Comparison of ENCODE assay signal across 1 cellular context in the genomic region with DNA sequence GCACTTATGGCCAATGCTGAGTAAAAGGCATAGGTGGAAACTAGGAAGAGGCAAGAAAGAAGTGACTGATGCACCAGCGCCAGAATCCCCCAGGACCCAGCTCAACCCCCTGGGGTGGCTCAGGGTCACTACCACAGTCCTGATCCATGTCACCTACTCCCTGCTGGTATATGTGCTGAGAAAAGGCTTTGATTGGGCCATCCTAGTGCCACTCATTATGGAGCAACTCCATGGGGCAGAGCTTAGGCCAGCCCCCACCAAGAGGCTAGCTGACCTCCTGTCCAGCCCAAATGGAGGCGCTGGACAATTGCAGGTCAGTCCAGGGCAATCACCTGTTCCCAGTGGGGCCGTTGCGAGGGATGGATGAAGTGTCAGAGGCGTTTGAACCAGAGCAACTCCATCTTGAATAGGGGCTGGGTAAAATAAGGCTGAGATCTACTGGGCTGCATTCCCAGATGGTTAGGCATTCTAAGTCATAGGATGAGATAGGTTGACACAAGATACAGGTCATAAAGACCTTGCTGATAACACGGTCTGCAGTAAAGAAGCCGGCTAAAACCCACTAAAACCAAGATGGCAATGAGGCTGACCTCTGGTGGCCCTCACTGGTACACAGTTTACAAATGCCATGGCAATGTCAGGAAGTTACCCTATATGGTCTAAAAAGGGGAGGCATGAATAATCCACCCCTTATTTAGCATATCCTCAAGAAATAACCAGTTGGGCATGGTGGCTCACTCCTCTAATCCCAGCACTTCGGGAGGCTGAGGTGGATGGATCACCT.
TF ChIP-seq lines count a peak whose summit lies in the region.

No MANE protein-coding gene starts in this region.

TF ChIP-seq in K562, 482 proteins besides CTCF, POLR2A, EP300 and RAD21 (continued from another document):
- TF ChIP-seq, protein P1, sequence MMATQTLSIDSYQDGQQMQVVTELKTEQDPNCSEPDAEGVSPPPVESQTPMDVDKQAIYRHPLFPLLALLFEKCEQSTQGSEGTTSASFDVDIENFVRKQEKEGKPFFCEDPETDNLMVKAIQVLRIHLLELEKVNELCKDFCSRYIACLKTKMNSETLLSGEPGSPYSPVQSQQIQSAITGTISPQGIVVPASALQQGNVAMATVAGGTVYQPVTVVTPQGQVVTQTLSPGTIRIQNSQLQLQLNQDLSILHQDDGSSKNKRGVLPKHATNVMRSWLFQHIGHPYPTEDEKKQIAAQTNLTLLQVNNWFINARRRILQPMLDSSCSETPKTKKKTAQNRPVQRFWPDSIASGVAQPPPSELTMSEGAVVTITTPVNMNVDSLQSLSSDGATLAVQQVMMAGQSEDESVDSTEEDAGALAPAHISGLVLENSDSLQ (IDR thresholded peaks at IDR 0.05) = peak; percentile 81
- TF ChIP-seq SRF (CRISPR knock-in tag; IDR thresholded peaks at IDR 0.05) (peak in 1 of 2 experiments; percentile 85; a peak in 2 of 4 replicates), MXI1 (IDR thresholded peaks at IDR 0.05; ENCODE audit: low read depth, low read length) (no peak), BCL6 (CRISPR knock-in tag; IDR thresholded peaks at IDR 0.05) (no peak), MCM5 (IDR thresholded peaks at IDR 0.05; ENCODE audit: low read depth) (no peak), ZNF134 (CRISPR knock-in tag; conservative IDR thresholded peaks at IDR 0.05) (no peak), CTCFL (IDR thresholded peaks at IDR 0.05; ENCODE audit: borderline replicate concordance, insufficient read depth, low read depth, low read length, poor library complexity, severe bottlenecking) (no peak), NFATC3 (IDR thresholded peaks at IDR 0.05) (no peak), NR2F6 (CRISPR knock-in tag; IDR thresholded peaks at IDR 0.05) (no peak), C11orf30 (IDR thresholded peaks at IDR 0.05; ENCODE audit: low read depth) (no peak), L3MBTL2 (IDR thresholded peaks at IDR 0.05) (no peak), PPARD (CRISPR knock-in tag; IDR thresholded peaks at IDR 0.05) (no peak)
- TF ChIP-seq, protein P2, sequence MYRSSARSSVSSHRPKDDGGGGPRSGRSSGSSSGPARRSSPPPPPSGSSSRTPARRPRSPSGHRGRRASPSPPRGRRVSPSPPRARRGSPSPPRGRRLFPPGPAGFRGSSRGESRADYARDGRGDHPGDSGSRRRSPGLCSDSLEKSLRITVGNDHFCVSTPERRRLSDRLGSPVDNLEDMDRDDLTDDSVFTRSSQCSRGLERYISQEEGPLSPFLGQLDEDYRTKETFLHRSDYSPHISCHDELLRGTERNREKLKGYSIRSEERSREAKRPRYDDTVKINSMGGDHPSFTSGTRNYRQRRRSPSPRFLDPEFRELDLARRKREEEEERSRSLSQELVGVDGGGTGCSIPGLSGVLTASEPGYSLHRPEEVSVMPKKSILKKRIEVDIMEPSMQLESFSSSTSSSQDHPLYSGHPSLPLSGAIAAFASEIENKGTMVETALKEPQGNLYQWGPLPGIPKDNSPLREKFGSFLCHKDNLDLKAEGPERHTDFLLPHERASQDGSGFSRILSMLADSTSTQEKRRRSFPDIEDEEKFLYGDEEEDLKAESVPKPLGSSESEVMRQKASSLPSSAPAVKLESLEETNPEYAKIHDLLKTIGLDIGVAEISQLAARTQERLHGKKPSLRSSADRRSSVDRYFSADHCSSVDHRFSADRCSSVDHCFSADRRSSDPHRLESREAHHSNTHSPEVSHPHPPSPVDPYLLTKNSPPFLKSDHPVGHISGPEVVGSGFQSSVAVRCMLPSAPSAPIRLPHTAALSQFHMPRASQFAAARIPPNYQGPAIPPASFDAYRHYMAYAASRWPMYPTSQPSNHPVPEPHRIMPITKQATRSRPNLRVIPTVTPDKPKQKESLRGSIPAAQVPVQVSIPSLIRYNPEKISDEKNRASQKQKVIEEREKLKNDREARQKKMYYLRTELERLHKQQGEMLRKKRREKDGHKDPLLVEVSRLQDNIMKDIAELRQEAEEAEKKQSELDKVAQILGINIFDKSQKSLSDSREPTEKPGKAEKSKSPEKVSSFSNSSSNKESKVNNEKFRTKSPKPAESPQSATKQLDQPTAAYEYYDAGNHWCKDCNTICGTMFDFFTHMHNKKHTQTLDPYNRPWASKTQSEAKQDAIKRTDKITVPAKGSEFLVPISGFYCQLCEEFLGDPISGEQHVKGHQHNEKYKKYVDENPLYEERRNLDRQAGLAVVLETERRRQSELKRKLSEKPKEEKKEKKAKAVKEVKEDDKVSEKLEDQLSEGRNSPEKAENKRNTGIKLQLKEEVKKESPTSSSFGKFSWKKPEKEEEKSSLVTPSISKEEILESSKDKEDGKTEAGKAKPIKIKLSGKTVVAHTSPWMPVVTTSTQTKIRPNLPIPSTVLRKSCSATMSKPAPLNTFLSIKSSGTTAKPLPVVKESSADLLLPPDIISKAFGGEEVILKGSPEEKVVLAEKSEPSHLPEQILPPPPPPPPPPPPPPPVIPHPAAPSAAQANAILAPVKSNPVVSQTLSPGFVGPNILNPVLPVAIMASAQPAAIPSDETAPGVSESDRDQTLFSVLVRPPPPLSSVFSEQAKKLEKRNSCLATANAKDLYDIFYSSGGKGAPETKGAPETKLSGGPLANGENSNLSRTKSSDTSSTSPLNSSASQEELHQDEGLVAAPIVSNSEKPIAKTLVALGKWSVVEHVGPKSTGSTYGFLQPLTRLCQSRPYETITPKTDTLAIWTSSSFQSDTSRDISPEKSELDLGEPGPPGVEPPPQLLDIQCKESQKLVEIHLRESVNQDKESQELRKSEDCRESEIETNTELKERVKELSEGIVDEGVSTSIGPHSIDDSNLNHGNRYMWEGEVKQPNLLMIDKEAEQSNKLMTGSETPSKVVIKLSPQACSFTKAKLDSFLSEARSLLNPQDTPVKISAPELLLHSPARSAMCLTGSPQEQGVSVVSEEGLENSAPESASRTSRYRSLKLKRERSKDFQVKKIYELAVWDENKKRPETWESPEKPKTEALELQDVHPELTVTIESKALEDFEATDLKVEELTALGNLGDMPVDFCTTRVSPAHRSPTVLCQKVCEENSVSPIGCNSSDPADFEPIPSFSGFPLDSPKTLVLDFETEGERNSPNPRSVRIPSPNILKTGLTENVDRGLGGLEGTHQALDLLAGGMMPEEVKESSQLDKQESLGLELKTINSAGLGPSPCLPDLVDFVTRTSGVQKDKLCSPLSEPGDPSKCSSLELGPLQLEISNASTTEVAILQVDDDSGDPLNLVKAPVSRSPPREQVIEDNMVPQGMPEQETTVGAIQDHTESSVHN (IDR thresholded peaks at IDR 0.05; ENCODE audit: borderline replicate concordance in 1 of 2, low read depth in 1 of 2) = no peak
TF ChIP-seq in K562: peak in this region for 3.
